ENCODE assay signal across 19 cellular contexts in genomic region chr2:189553689-189554088, GRCh38. TPM values are rescaled to one million over a fixed set of nuclear protein-coding genes. Genes with fewer than 3 reads are reported as not detected.
A peak's percentile ranks its signal among the peaks of the same experiment; 100 is the strongest.
DNase-seq lines count a peak whose midpoint lies in the region; ATAC-seq and TF ChIP-seq lines count a peak whose summit lies in the region.
"Had no signal": no experiment of that assay in that cellular context is flagged by ENCODE, and none has a peak within 500 bp of the region (broad histone marks: within the 10 kb centered on the region; RNA-seq: fewer than 3 reads in every experiment).

No MANE protein-coding gene starts in this region.

- H3K27me3 ChIP-seq in hepatocyte (no peaks in the 10 kb centered on the region), thoracic aorta (replicated peaks; ENCODE audit: insufficient read depth) (no peaks in the 10 kb centered on the region)
- H3K27me3 ChIP-seq: Peyer's patch had no signal

- H3K4me3 ChIP-seq in HEK293 (ENCODE audit: low read depth, low read length) (no peak overlapping the region), hepatocyte (no peak overlapping the region), thoracic aorta (no peak overlapping the region)
- H3K4me3 ChIP-seq: lung, Peyer's patch, prostate gland, SJSA1 had no signal

- H3K79me2 ChIP-seq in hepatocyte = no peaks in the 10 kb centered on the region

- H3K36me3 ChIP-seq in HEK293 (ENCODE audit: control insufficient read depth in 2 of 2, insufficient read depth in 1 of 2, low read length in 2 of 2) (no peaks in the 10 kb centered on the region), hepatocyte (replicated peaks; ENCODE audit: insufficient read depth, low read depth) (no peaks in the 10 kb centered on the region), thoracic aorta (no peaks in the 10 kb centered on the region)
- H3K36me3 ChIP-seq: Peyer's patch, prostate gland, SJSA1 had no signal

- POLR2A ChIA-PET in HEK293 (lab: Yijun Ruan, JAX) = no interaction called here

- H3K4me1 ChIP-seq in HEK293 (ENCODE audit: control insufficient read depth, insufficient read depth, low read length) = peaks cover 6% of the 10 kb centered on the region; the same call in 1 of the 2 replicates
- peaks cover 54% of the 10 kb centered on the region for H3K4me1 ChIP-seq in hepatocyte (ENCODE audit: insufficient read depth)
- peaks cover 50 to 91% of the 10 kb centered on the region in 2 donors for H3K4me1 ChIP-seq in thoracic aorta (ENCODE audit: control insufficient read depth in 1 of 2, low read depth in 2 of 2)
- H3K4me1 ChIP-seq: SJSA1 had no signal

- H3K27ac ChIP-seq in HEK293 (ENCODE audit: extremely low read depth, low read depth, low read length) (no peak overlapping the region), hepatocyte (peak overlapping the region; percentile 76), thoracic aorta (peak overlapping the region; percentile 74 to 86)
- H3K27ac ChIP-seq: C4-2B, Peyer's patch, prostate gland, SJSA1 had no signal

- H3K9me3 ChIP-seq in HEK293 (ENCODE audit: control insufficient read depth, insufficient read depth, low read depth, low read length) (no peaks in the 10 kb centered on the region), hepatocyte (ENCODE audit: low read depth) (no peaks in the 10 kb centered on the region), thoracic aorta (no peaks in the 10 kb centered on the region)
- H3K9me3 ChIP-seq: Peyer's patch, prostate gland, SJSA1 had no signal

- CTCF ChIA-PET in HEK293 (lab: Yijun Ruan, JAX) = no interaction called here

- H3K4me2 ChIP-seq in hepatocyte = no peak overlapping the region

- H2AFZ ChIP-seq in hepatocyte = no peak overlapping the region

- 36% methylated on average over 1 of the region's 1 CpG for WGBS in hepatocyte (ENCODE audit: low lambda C conversion rate, missing lambda C conversion rate)

- peak; percentile 33 for DNase-seq in SW480 (ENCODE audit: low spot score)
- DNase-seq in hepatocyte (ENCODE audit: low spot score) = no peak
- DNase-seq in thoracic aorta (ENCODE audit: low spot score) = no peak
- no peak for DNase-seq in activated naive CD4-positive, alpha-beta T cell treated with anti-CD3 and anti-CD28 coated beads, Interleukin-2, amount 50 U/mL, for 16 hours
- DNase-seq in RPMI8226 = no peak
- DNase-seq: activated CD4-positive, alpha-beta T cell treated with anti-CD3 and anti-CD28 coated beads for 48 hours; activated gamma-delta T cell treated with Interleukin-2 at 50 U/mL for 16 hours; activated T-cell treated with anti-CD3 and anti-CD28 coated beads, Interleukin-2, amount 50 U/mL, for 24 hours; NCI-H1694 treated with DMSO at 0.1 percent for 48 hours; NCI-H2171; NCI-H510A treated with DMSO at 0.1 percent for 48 hours; NK-92 treated with Interleukin-12 subunit alpha and Interleukin-12 subunit beta, amount 100 ng/mL, for 24 hours; Peyer's patch had no signal

- ATAC-seq in thoracic aorta (ENCODE audit: insufficient number of reproducible peaks, low FRiP score, low read depth) = no peak
- ATAC-seq in GM18907 (IDR thresholded peaks at IDR 0.05; ENCODE audit: unreplicated experiment) = no peak

- TF ChIP-seq CTCF in HEK293 (tag by site-specific recombination; IDR thresholded peaks at IDR 0.05) (no peak), hepatocyte (IDR thresholded peaks at IDR 0.05; ENCODE audit: poor library complexity) (no peak), thoracic aorta (IDR thresholded peaks at IDR 0.05) (no peak)

- H3K9me2 ChIP-seq in hepatocyte (replicated peaks; ENCODE audit: insufficient read depth) = no peaks in the 10 kb centered on the region

- no peaks in the 10 kb centered on the region for H4K20me1 ChIP-seq in hepatocyte (ENCODE audit: insufficient read depth, poor library complexity, severe bottlenecking)

TF ChIP-seq in HEK293, 187 proteins besides CTCF, POLR2A, EP300 and RAD21:
- peak; percentile 28; the same call in 1 of the 2 replicates for TF ChIP-seq SCRT1 (tag by site-specific recombination; IDR thresholded peaks at IDR 0.05; ENCODE audit: borderline replicate concordance)
- no peak for TF ChIP-seq MZF1 (tag by site-specific recombination; IDR thresholded peaks at IDR 0.05; ENCODE audit: borderline replicate concordance)
- no peak for TF ChIP-seq FEZF1 (tag by site-specific recombination; IDR thresholded peaks at IDR 0.05)
- TF ChIP-seq SCRT2 (tag by site-specific recombination; IDR thresholded peaks at IDR 0.05) = peak; percentile 74
- TF ChIP-seq, protein P1, sequence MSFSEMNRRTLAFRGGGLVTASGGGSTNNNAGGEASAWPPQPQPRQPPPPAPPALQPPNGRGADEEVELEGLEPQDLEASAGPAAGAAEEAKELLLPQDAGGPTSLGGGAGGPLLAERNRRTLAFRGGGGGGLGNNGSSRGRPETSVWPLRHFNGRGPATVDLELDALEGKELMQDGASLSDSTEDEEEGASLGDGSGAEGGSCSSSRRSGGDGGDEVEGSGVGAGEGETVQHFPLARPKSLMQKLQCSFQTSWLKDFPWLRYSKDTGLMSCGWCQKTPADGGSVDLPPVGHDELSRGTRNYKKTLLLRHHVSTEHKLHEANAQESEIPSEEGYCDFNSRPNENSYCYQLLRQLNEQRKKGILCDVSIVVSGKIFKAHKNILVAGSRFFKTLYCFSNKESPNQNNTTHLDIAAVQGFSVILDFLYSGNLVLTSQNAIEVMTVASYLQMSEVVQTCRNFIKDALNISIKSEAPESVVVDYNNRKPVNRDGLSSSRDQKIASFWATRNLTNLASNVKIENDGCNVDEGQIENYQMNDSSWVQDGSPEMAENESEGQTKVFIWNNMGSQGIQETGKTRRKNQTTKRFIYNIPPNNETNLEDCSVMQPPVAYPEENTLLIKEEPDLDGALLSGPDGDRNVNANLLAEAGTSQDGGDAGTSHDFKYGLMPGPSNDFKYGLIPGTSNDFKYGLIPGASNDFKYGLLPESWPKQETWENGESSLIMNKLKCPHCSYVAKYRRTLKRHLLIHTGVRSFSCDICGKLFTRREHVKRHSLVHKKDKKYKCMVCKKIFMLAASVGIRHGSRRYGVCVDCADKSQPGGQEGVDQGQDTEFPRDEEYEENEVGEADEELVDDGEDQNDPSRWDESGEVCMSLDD (tag by site-specific recombination; IDR thresholded peaks at IDR 0.05) = no peak
- no peak for TF ChIP-seq ZSCAN30 (tag by site-specific recombination; IDR thresholded peaks at IDR 0.05)
- TF ChIP-seq OSR2 (tag by site-specific recombination; IDR thresholded peaks at IDR 0.05) = no peak
- no peak for TF ChIP-seq ZNF76 (tag by site-specific recombination; IDR thresholded peaks at IDR 0.05; ENCODE audit: borderline replicate concordance, low read depth)
TF ChIP-seq in HEK293: peak in this region for 2.

RNA-seq across cellular contexts. Expression of gene SLC40A1, which starts 26.9 kb away (rescaled TPM):
- 225 and 261 TPM in 2 replicates for total RNA-seq in hepatocyte
- 153 and 186 TPM in 2 replicates for polyA plus RNA-seq in hepatocyte
- 100 to 1,000 TPM in 1 of 2 donors, 10 to 100 TPM in 1; 76.5 to 118 TPM for total RNA-seq in thoracic aorta
